In the genomic region with DNA sequence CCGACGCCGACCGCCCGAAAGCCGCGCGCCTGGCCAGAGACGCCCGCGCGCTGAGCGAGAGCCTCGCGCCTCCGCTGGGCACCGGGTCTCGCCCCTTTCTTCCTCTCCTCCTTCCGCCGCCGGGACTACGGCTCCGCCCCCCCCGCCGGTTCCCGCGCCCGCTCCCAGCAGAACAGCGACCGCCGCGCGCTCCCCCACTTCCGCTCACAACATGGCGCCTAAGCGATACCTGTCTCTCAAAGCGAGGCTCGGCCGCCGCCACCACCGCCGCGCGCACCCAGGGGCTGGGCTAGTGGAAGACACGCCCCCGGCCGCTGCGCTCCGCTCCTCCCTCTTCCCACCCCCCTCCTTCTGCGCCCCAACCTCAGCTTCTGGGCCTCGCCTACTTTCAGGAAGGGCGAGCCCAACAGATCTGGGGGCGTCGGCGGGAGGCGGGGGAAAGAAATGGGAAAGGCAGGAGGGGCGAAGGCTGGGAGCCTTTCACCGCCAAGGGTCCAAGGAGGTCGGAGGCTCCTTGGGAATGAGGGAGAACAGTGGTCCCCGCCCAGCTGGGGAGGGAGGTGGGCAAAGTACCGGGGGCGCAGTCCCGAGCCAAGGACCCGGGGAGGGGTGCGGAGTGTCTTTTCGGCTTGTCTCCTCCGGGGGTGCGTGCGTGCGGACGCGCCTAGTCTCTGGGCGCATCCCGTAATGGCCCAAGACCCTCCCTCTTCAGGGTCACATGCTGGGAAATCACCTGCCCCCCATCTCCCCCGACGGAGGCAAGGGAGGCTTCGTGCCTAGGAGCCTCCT, we compare ENCODE assay signal across 8 cellular contexts. TPM values are rescaled to one million over a fixed set of nuclear protein-coding genes. Genes with fewer than 3 reads are reported as not detected.
A peak's percentile ranks its signal among the peaks of the same experiment; 100 is the strongest.
DNase-seq lines count a peak whose midpoint lies in the region; ATAC-seq and TF ChIP-seq lines count a peak whose summit lies in the region.

Gene RPS6KA3, minus strand, starts transcription at position 100 of the 789 bp plus-strand sequence. CDS start 277 bp downstream, outside the sequence.

- intact Hi-C loops in Right ventricle myocardium superior (cut with DNase I) (loop anchor here (5.0 kb wide), 1 partner anchor 45 kb away; no protein-coding TSS in a partner anchor), tibial artery (cut with DNase I; ENCODE audit: low total_unique reads) (loop anchor here (10.0 kb wide), 1 partner anchor 122 kb away; the partner anchor contains the start of gene EIF1AX)

- peak within 1 kb of the TSS; percentile 75 for H3K9ac ChIP-seq in trophoblast cell (ENCODE audit: low read length)

- peaks cover 13% of the 10 kb centered on the region for H3K79me1 ChIP-seq in trophoblast cell (ENCODE audit: low read length)

- ATAC-seq in HG02623 (IDR thresholded peaks at IDR 0.05; ENCODE audit: unreplicated experiment) (peak; percentile 83), Right ventricle myocardium superior (ENCODE audit: poor library complexity) (peak; percentile 94)

- no peak within 1 kb of the TSS for H3K23ac ChIP-seq in trophoblast cell (ENCODE audit: low read length)

- H2BK120ac ChIP-seq in trophoblast cell (ENCODE audit: insufficient read depth, low read length, poor library complexity), result peak within 1 kb of the TSS; percentile 88

- H3K4me3 ChIP-seq in GM12865 (ENCODE audit: low read depth, low read length), result peak within 1 kb of the TSS; percentile 88
- H3K4me3 ChIP-seq in trophoblast cell (ENCODE audit: low read depth, low read length), result peak within 1 kb of the TSS; percentile 81
- peak within 1 kb of the TSS; percentile 77 to 81 for H3K4me3 ChIP-seq in tibial artery

- H3K9me3 ChIP-seq in trophoblast cell (ENCODE audit: insufficient read depth, low read depth, low read length), result no peaks in the 10 kb centered on the region
- no peaks in the 10 kb centered on the region for H3K9me3 ChIP-seq in tibial artery

- peak within 1 kb of the TSS; percentile 65 for H3K27ac ChIP-seq in trophoblast cell (ENCODE audit: low read depth, low read length)
- H3K27ac ChIP-seq in tibial artery, result peak within 1 kb of the TSS; percentile 85 to 92

- DNase-seq in GM12865 (ENCODE audit: low read depth), result peak; percentile 94
- DNase-seq in NCI-H128 (lab: John Stamatoyannopoulos, UW; ENCODE audit: unreplicated experiment), result peak; percentile 48
- DNase-seq in SW480 (ENCODE audit: low spot score), result peak; percentile 88
- peak; percentile 65 for DNase-seq in activated naive CD8-positive, alpha-beta T cell treated with anti-CD3 and anti-CD28 coated beads, Interleukin-2, amount 50 U/mL, for 16 hours (ENCODE audit: low read depth, low spot score)
- peak; percentile 95 for DNase-seq in Right ventricle myocardium superior
- DNase-seq in trophoblast cell, result peak; percentile 65 to 76
- peak; percentile 89 to 94 for DNase-seq in tibial artery

- peaks cover 6% of the 10 kb centered on the region for H3K79me2 ChIP-seq in trophoblast cell (ENCODE audit: control insufficient read depth, insufficient read depth, low read length, poor library complexity)

- H2BK12ac ChIP-seq in trophoblast cell (ENCODE audit: low read length), result peak within 1 kb of the TSS; percentile 40

- TF ChIP-seq CTCF in GM12865 (IDR thresholded peaks at IDR 0.05; ENCODE audit: insufficient read depth, low read depth, low read length, missing control alignments) (no peak), tibial artery (IDR thresholded peaks at IDR 0.05) (no peak)

- H2BK5ac ChIP-seq in trophoblast cell (ENCODE audit: low read depth, low read length, poor library complexity), result peak within 1 kb of the TSS; percentile 77

- no peak within 1 kb of the TSS for H2AK5ac ChIP-seq in trophoblast cell (ENCODE audit: low read length)

- H3K4me1 ChIP-seq in trophoblast cell (ENCODE audit: control insufficient read depth in 1 of 2, insufficient read depth in 2 of 2, low read length in 2 of 2) (peaks cover 0 to 3% of the 10 kb centered on the region in 2 experiments), tibial artery (peaks cover 0 to 5% (median 0%) of the 10 kb centered on the region in 4 donors)

- H3K4ac ChIP-seq in trophoblast cell (ENCODE audit: low read depth, low read length), result peak within 1 kb of the TSS; percentile 49

- peak within 1 kb of the TSS; percentile 50 for H2AFZ ChIP-seq in trophoblast cell (ENCODE audit: insufficient read depth, low read length, poor library complexity)

- no CpG with 5 or more reads among the region's 77 CpGs for WGBS in trophoblast cell (ENCODE audit: extremely low coverage, insufficient coverage, insufficient read length)

- peak within 1 kb of the TSS; percentile 90 for H4K12ac ChIP-seq in trophoblast cell (ENCODE audit: low read depth, low read length)

- peak within 1 kb of the TSS; percentile 90 for H4K8ac ChIP-seq in trophoblast cell (ENCODE audit: low read depth, low read length)

- H3K27me3 ChIP-seq in trophoblast cell (ENCODE audit: insufficient read depth, low read length) (no peaks in the 10 kb centered on the region), tibial artery (no peaks in the 10 kb centered on the region)

- peak within 1 kb of the TSS; percentile 78 for H4K91ac ChIP-seq in trophoblast cell (ENCODE audit: low read depth, low read length)

- peak within 1 kb of the TSS; percentile 75 for H3K18ac ChIP-seq in trophoblast cell (ENCODE audit: low read length)

- no peaks in the 10 kb centered on the region for H3K36me3 ChIP-seq in trophoblast cell (ENCODE audit: control insufficient read depth in 1 of 2, insufficient read depth in 2 of 2, low read length in 2 of 2)
- H3K36me3 ChIP-seq in tibial artery, result no peaks in the 10 kb centered on the region

- peak within 1 kb of the TSS; percentile 94 for H3K4me2 ChIP-seq in trophoblast cell (ENCODE audit: low read length)

- H3K14ac ChIP-seq in trophoblast cell (ENCODE audit: low read length), result peak within 1 kb of the TSS; percentile 94

RNA-seq across cellular contexts. Expression of gene RPS6KA3, which starts in this region (rescaled TPM):
- total RNA-seq in Right ventricle myocardium superior, result 33.5 TPM
- polyA plus RNA-seq in trophoblast cell (2013), result 12.1 and 12.6 TPM in 2 replicates

Comparison
In these comparisons a context has a peak if more than half of its experiments do, and no peak if none do; other contexts are left out.
1. Peak in every context shown above with its lines: DNase-seq, ATAC-seq, H3K4me3 ChIP-seq and H3K27ac ChIP-seq.